ENCODE assay signal across 25 cellular contexts in the genomic region with DNA sequence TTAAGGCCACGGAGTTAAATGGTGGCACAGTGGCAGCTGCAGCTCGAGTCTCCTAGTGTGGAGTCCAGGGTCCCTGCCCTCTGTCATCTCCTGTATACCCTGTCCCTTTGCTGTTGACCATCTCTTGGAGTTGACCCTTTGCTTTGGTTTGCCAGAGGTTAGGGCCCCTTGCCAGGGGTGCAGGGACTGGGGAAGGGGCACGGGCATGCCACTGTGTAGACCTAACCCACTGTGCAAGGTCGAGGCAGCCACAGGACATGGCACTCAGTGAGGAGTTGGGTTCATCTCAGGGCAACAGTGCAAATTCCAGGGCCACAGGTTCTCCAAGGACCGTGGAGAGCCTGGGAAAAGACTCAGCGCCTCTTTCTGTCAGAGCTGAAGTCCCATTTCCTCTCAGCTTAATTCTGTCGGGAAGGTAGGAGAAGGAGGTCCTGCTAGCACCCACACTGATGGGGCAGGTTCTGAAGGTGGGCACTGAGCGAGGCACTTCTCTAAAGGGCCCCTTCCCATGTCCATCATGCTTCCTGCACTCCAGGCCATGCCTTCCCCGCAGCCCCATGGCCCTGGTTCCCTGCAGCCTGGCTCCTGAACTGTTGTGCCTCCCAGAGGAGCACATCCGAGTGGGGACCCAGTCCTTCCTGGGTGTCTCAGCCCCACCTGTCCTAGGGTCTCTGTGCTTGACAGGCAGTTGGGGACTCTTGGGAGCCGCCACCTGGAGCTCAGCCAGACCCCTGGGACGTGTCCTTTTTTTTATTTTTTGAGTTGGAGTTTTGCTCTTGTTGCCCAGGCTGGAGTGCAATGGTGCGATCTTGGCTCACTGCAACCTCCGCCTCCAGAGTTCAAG. TPM values are rescaled to one million over a fixed set of nuclear protein-coding genes. Genes with fewer than 3 reads are reported as not detected.
"Had no signal": no experiment of that assay in that cellular context is flagged by ENCODE, and none has a peak within 500 bp of the region (broad histone marks: within the 10 kb centered on the region; RNA-seq: fewer than 3 reads in every experiment).

No MANE protein-coding gene starts in this region.

- H3K36me3 ChIP-seq: breast epithelium, heart left ventricle, left lung, upper lobe of left lung had no signal

- H3K4me3 ChIP-seq: breast epithelium, coronary artery, heart left ventricle, left lung, mucosa of descending colon, spleen, upper lobe of left lung had no signal

- H3K36me3 Mint-ChIP-seq: activated naive CD8-positive, alpha-beta T cell had no signal

- H3K4me3 Mint-ChIP-seq: activated CD4-positive, alpha-beta T cell treated with anti-CD3 and anti-CD28 coated beads for 36 hours; activated naive CD8-positive, alpha-beta T cell; activated T-cell treated with anti-CD3 and anti-CD28 coated beads, Interleukin-2, amount 50 U/mL, for 24 hours; activated T-helper 17 cell treated with anti-CD3 and anti-CD28 coated beads, Interleukin-2, amount 50 U/mL, for 72 hours; T-helper 1 cell treated with Interleukin-12 subunit alpha and Interleukin-12 subunit beta and Interleukin-4 antibody, amounts not matched to agents 30 μg/mL and 1 μg/mL, for 36 hours had no signal

- H3K27ac Mint-ChIP-seq: activated B cell treated with CpG ODN at 0.5 μM for 24 hours; activated CD4-positive, alpha-beta T cell treated with anti-CD3 and anti-CD28 coated beads for 36 hours; activated T-cell treated with anti-CD3 and anti-CD28 coated beads, Interleukin-2, amount 50 U/mL, for 24 hours; activated T-helper 17 cell treated with anti-CD3 and anti-CD28 coated beads, Interleukin-2, amount 50 U/mL, for 72 hours; nephron progenitor cell; T-helper 1 cell treated with Interleukin-12 subunit alpha and Interleukin-12 subunit beta and Interleukin-4 antibody, amounts not matched to agents 30 μg/mL and 1 μg/mL, for 36 hours had no signal

- H3K9me3 Mint-ChIP-seq: activated B cell treated with CpG ODN at 0.5 μM for 24 hours; activated T-cell treated with anti-CD3 and anti-CD28 coated beads, Interleukin-2, amount 50 U/mL, for 24 hours; activated T-helper 17 cell treated with anti-CD3 and anti-CD28 coated beads, Interleukin-2, amount 50 U/mL, for 72 hours; nephron progenitor cell; T-helper 1 cell treated with Interleukin-12 subunit alpha and Interleukin-12 subunit beta and Interleukin-4 antibody, amounts not matched to agents 30 μg/mL and 1 μg/mL, for 36 hours had no signal

- H3K9me3 ChIP-seq: breast epithelium, heart left ventricle, left lung, mucosa of descending colon, spleen, upper lobe of left lung had no signal

- H3K27me3 ChIP-seq: breast epithelium, heart left ventricle, left lung, spleen, upper lobe of left lung had no signal

- ATAC-seq: activated CD4-positive, alpha-beta T cell treated with anti-CD3 and anti-CD28 coated beads for 36 hours; activated T-helper 17 cell treated with anti-CD3 and anti-CD28 coated beads, Interleukin-2, amount 50 U/mL, for 72 hours; heart left ventricle; left lung; mucosa of descending colon had no signal

- DNase-seq: activated B cell treated with CpG ODN at 0.5 μM for 24 hours; activated CD4-positive, alpha-beta T cell treated with anti-CD3 and anti-CD28 coated beads for 36 hours; activated CD4-positive, alpha-beta T cell treated with anti-CD3 and anti-CD28 coated beads, Interleukin-2, amount 50 U/mL, for 4 hours; activated CD8-positive, alpha-beta memory T cell treated with anti-CD3 and anti-CD28 coated beads for 24 hours; activated CD8-positive, alpha-beta memory T cell treated with anti-CD3 and anti-CD28 coated beads, Interleukin-2, amount 50 U/mL, for 4 hours; activated T-cell treated with anti-CD3 and anti-CD28 coated beads, Interleukin-2, amount 50 U/mL, for 24 hours; cerebellar nuclear complex; left lung; mesendoderm; mucosa of descending colon; nephron progenitor cell; stimulated activated CD4-positive, alpha-beta T cell treated with anti-CD3 and anti-CD28 coated beads, Interleukin-4, amount 100 ng/mL, for 1 hour; stimulated activated naive CD4-positive, alpha-beta T cell treated with Interleukin-2 at 50 U/mL for 16 hours; T1000 had no signal

- H3K4me1 Mint-ChIP-seq: activated T-helper 17 cell treated with anti-CD3 and anti-CD28 coated beads, Interleukin-2, amount 50 U/mL, for 72 hours had no signal

- H3K27me3 Mint-ChIP-seq: activated B cell treated with CpG ODN at 0.5 μM for 24 hours; activated CD4-positive, alpha-beta T cell treated with anti-CD3 and anti-CD28 coated beads for 36 hours; activated naive CD8-positive, alpha-beta T cell; activated T-cell treated with anti-CD3 and anti-CD28 coated beads, Interleukin-2, amount 50 U/mL, for 24 hours; activated T-helper 17 cell treated with anti-CD3 and anti-CD28 coated beads, Interleukin-2, amount 50 U/mL, for 72 hours had no signal

- H3K27ac ChIP-seq: breast epithelium, coronary artery, epithelial cell of prostate, heart left ventricle, left lung, spleen, upper lobe of left lung had no signal

RNA-seq across cellular contexts. Expression of a gene that starts 34.3 kb away (rescaled TPM):
- total RNA-seq: astrocyte, left lung had no signal
- polyA plus RNA-seq: keratinocyte had no signal
